Comparison of ENCODE assay signal across 8 cellular contexts in the genomic region with DNA sequence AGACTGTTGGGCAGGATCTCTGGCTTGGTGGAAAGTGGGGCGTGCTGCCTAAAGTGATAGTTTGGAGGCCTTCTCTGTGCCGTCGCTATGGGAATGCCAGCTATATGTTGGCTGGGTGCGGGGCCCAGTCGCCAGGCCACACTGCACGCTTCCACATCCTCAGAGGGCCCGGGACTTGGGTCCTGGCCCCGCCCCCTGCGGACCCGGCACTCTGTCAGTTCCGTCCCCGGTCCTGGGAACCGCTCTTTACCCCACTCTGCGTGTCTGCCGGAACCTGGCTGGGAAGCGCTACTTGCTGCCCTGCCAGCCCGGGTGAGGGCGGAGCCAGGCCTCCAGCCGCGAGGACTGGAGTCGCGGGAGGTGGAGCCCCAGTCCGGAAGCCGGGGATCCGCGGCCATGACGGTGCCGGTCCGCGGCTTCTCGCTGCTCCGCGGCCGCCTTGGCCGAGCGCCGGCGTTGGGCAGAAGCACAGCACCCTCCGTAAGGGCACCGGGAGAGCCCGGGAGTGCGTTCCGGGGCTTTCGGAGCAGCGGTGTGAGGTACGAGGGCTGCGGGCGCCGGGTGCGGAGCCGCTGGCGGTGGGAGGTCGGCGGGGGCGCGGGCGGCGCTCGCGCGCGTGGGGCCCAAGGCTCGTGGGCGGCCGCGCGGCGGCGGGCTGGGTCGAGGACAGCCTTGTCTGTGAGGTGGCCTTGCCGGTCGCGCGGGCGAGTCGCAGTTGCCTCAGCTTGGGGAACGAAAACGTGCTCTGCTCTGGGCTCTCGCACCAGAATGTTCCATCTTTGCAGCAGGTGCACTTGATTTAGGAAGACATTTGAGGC. TPM values are rescaled to one million over a fixed set of nuclear protein-coding genes. Genes with fewer than 3 reads are reported as not detected.
DNase-seq lines count a peak whose midpoint lies in the region; ATAC-seq and TF ChIP-seq lines count a peak whose summit lies in the region.

A gene (plus strand): TSS at position 376 of the 818 bp plus-strand sequence. CDS start 21 bp downstream, at position 397.

- DNase-seq in CD4-positive, CD25-positive, alpha-beta regulatory T cell: peak; percentile 67 to 91 (median 75)
- DNase-seq in NCI-H748 (lab: John Stamatoyannopoulos, UW; ENCODE audit: unreplicated experiment) (peak; percentile 86), dorsolateral prefrontal cortex (peak; percentile 79 to 96 (median 92)), right lobe of liver (peak; percentile 97 to 98 (median 98))
- peak; percentile 86 to 89 for DNase-seq in activated CD4-positive, alpha-beta T cell treated with anti-CD3 and anti-CD28 coated beads, Interleukin-2, amount 50 U/mL, for 48 hours
- peak; percentile 84 for DNase-seq in stimulated activated CD4-positive, alpha-beta T cell treated with anti-CD3 and anti-CD28 coated beads, Interleukin-4, amount 100 ng/mL, for 24 hours

- H3K27me3 ChIP-seq in CD4-positive, CD25-positive, alpha-beta regulatory T cell (ENCODE audit: control insufficient read depth, insufficient read depth, low read length): peaks cover 4% of the 10 kb centered on the region
- H3K27me3 ChIP-seq in dorsolateral prefrontal cortex (no peaks in the 10 kb centered on the region), right lobe of liver (no peaks in the 10 kb centered on the region)

- H3K27ac Mint-ChIP-seq in CD4-positive, CD25-positive, alpha-beta regulatory T cell: peak within 1 kb of the TSS; percentile 88 to 93 (median 91)

- H3K36me3 ChIP-seq in CD4-positive, CD25-positive, alpha-beta regulatory T cell (ENCODE audit: control insufficient read depth, insufficient read depth, low read length): peaks cover 7% of the 10 kb centered on the region
- H3K36me3 ChIP-seq in right lobe of liver: peaks cover 0 to 8% (median 0%) of the 10 kb centered on the region in 4 donors

- H3K4me1 Mint-ChIP-seq in CD4-positive, CD25-positive, alpha-beta regulatory T cell: peaks cover 9 to 35% (median 24%) of the 10 kb centered on the region in 4 donors

- peak within 1 kb of the TSS; percentile 38 for H3K27ac ChIP-seq in CD4-positive, CD25-positive, alpha-beta regulatory T cell (ENCODE audit: insufficient read depth, low read length, poor library complexity, severe bottlenecking)
- H3K27ac ChIP-seq in dorsolateral prefrontal cortex (peak within 1 kb of the TSS; percentile 35 to 97 (median 88)), right lobe of liver (peak within 1 kb of the TSS; percentile 56 to 96 (median 78))

- H3K4me3 ChIP-seq in CD4-positive, CD25-positive, alpha-beta regulatory T cell (ENCODE audit: low read depth, low read length): peak within 1 kb of the TSS; percentile 95
- H3K4me3 ChIP-seq in dorsolateral prefrontal cortex (peak within 1 kb of the TSS; percentile 55 to 84 (median 70)), right lobe of liver (peak within 1 kb of the TSS; percentile 54 to 69 (median 57))

- H3K4me1 ChIP-seq in CD4-positive, CD25-positive, alpha-beta regulatory T cell (ENCODE audit: control insufficient read depth, insufficient read depth, low read length, poor library complexity, severe bottlenecking): peaks cover 17% of the 10 kb centered on the region
- peaks cover 0 to 19% (median 4%) of the 10 kb centered on the region in 4 donors for H3K4me1 ChIP-seq in right lobe of liver

- no peaks in the 10 kb centered on the region for H3K9me3 Mint-ChIP-seq in CD4-positive, CD25-positive, alpha-beta regulatory T cell

- H3K4me3 Mint-ChIP-seq in CD4-positive, CD25-positive, alpha-beta regulatory T cell: peak within 1 kb of the TSS; percentile 89 to 94 (median 91)

- H3K27me3 Mint-ChIP-seq in CD4-positive, CD25-positive, alpha-beta regulatory T cell: peaks cover 9% of the 10 kb centered on the region

- peak; percentile 93 for TF ChIP-seq POLR2A in right lobe of liver (IDR thresholded peaks at IDR 0.05)

- H3K9me3 ChIP-seq in CD4-positive, CD25-positive, alpha-beta regulatory T cell (ENCODE audit: control insufficient read depth in 2 of 2, low read length in 2 of 2): no peaks in the 10 kb centered on the region
- H3K9me3 ChIP-seq in right lobe of liver: no peaks in the 10 kb centered on the region

- peaks cover 16% of the 10 kb centered on the region for H3K36me3 Mint-ChIP-seq in CD4-positive, CD25-positive, alpha-beta regulatory T cell

- TF ChIP-seq CTCF in dorsolateral prefrontal cortex (IDR thresholded peaks at IDR 0.05 in 54 of 56, conservative IDR thresholded peaks at IDR 0.05 in 2 of 56; ENCODE audit: low read depth in 1 of 56, partially characterized antibody in 56 of 56) (peak in 32 of 56 donors; percentile 7 to 49 (median 24)), right lobe of liver (IDR thresholded peaks at IDR 0.05) (no peak)

- under 1% methylated on average over 21 of the region's 79 CpGs for WGBS in right lobe of liver (ENCODE audit: insufficient coverage, low coverage, low lambda C conversion rate, missing lambda C conversion rate)

- ATAC-seq in CD4-positive, CD25-positive, alpha-beta regulatory T cell (ENCODE audit: low read depth in 2 of 2): peak; percentile 92 to 93
- ATAC-seq in GM19395 (IDR thresholded peaks at IDR 0.05; ENCODE audit: unreplicated experiment) (peak; percentile 97), HG03558 (IDR thresholded peaks at IDR 0.05; ENCODE audit: extremely low read depth, unreplicated experiment) (peak; percentile 97), right lobe of liver (peak; percentile 97 to 99 (median 98))

- intact Hi-C loops in dorsolateral prefrontal cortex (cut with DNase I): no loop called here
- intact Hi-C loops in right lobe of liver (cut with DNase I): no loop called here

RNA-seq across cellular contexts. Expression of the gene that starts here (rescaled TPM):
- 6.9 TPM for total RNA-seq in CD4-positive, CD25-positive, alpha-beta regulatory T cell
- 1 to 10 TPM; 2.3 to 6.8 (median 3.8) TPM for polyA plus RNA-seq in CD4-positive, CD25-positive, alpha-beta regulatory T cell
- total RNA-seq in dorsolateral prefrontal cortex: 10 to 100 TPM; 16.0 to 36.6 (median 25.4) TPM
- total RNA-seq in right lobe of liver: 10 to 100 TPM; 18.8 to 45.5 (median 26.5) TPM

Comparison
In these comparisons a context has a peak if more than half of its experiments do, and no peak if none do; other contexts are left out.
1. Peak in every context shown above with its lines: DNase-seq, ATAC-seq, H3K4me3 ChIP-seq and H3K27ac ChIP-seq.
2. H3K27ac ChIP-seq: peak in every context shown above with its lines; median percentile 88 in dorsolateral prefrontal cortex; 78 in right lobe of liver; 38 in CD4-positive, CD25-positive, alpha-beta regulatory T cell.
3. CTCF ChIP-seq: peak in dorsolateral prefrontal cortex (32 of 56); none in right lobe of liver (0 of 4).